Comparison of ENCODE assay signal across 20 cellular contexts in genomic region chr2:12755384-12755783, GRCh38. TPM values are rescaled to one million over a fixed set of nuclear protein-coding genes. Genes with fewer than 3 reads are reported as not detected.
DNase-seq lines count a peak whose midpoint lies in the region; ATAC-seq and TF ChIP-seq lines count a peak whose summit lies in the region.
"Had no signal": no experiment of that assay in that cellular context is flagged by ENCODE, and none has a peak within 500 bp of the region (broad histone marks: within the 10 kb centered on the region; RNA-seq: fewer than 3 reads in every experiment).

No MANE protein-coding gene starts in this region.

- peak overlapping the region; percentile 12; the same call in 1 of the 2 replicates for H2AFZ ChIP-seq in SK-N-SH (ENCODE audit: low read depth)
- no peak overlapping the region for H2AFZ ChIP-seq in parathyroid adenoma
- H2AFZ ChIP-seq in PC-9 = no peak overlapping the region
- H2AFZ ChIP-seq: GM23248 had no signal

- no TSS peak for BruUV-seq in PC-9 (replicated peaks; lab: Mats Ljungman, UMichigan)

- H3K27me3 ChIP-seq in BE2C (no peaks in the 10 kb centered on the region), SK-N-SH (ENCODE audit: insufficient read depth) (no peaks in the 10 kb centered on the region), endodermal cell (ENCODE audit: control insufficient read depth, insufficient read depth, low read length, poor library complexity, severe bottlenecking) (no peaks in the 10 kb centered on the region), parathyroid adenoma (ENCODE audit: control insufficient read depth, insufficient read depth, low read length) (no peaks in the 10 kb centered on the region), PC-9 (ENCODE audit: insufficient read depth, low read depth) (no peaks in the 10 kb centered on the region)

- no peak for TF ChIP-seq CTCF in BE2C (IDR thresholded peaks at IDR 0.05; ENCODE audit: low read depth, low read length)
- TF ChIP-seq CTCF in SK-N-SH (IDR thresholded peaks at IDR 0.05) = no peak
- no peak for TF ChIP-seq CTCF in endodermal cell (conservative IDR thresholded peaks at IDR 0.05)
- no peak for TF ChIP-seq CTCF in parathyroid adenoma (IDR thresholded peaks at IDR 0.05)
- no peak for TF ChIP-seq CTCF in PC-9 (conservative IDR thresholded peaks at IDR 0.05)

- H3K36me3 Mint-ChIP-seq in endodermal cell (ENCODE audit: low read depth) = no peaks in the 10 kb centered on the region
- H3K36me3 Mint-ChIP-seq: CD4-positive, alpha-beta memory T cell had no signal

- CTCF ChIA-PET in SK-N-SH (lab: Yijun Ruan, JAX) = interaction anchor here (0.8 to 3.5 kb wide), 9 partner anchors 9 to 251 kb away, joined by 3 to 18 read pairs (median 4); partner anchors contain the start of gene TRIB2
- CTCF ChIA-PET in PC-9 (lab: Charles Lee) = no interaction called here

- H3K4me3 ChIP-seq in BE2C (ENCODE audit: low read depth, low read length) = no peak overlapping the region
- no peak overlapping the region for H3K4me3 ChIP-seq in SK-N-SH (ENCODE audit: low read depth in 2 of 2, low read length in 1 of 2)
- no peak overlapping the region for H3K4me3 ChIP-seq in endodermal cell (ENCODE audit: low read length)
- H3K4me3 ChIP-seq in parathyroid adenoma (ENCODE audit: low read depth, low read length) = no peak overlapping the region
- no peak overlapping the region for H3K4me3 ChIP-seq in PC-9
- H3K4me3 ChIP-seq: A549, GM23248 had no signal

- H3K4me1 Mint-ChIP-seq in endodermal cell = peaks cover 1% of the 10 kb centered on the region

- WGBS in SK-N-SH (ENCODE audit: low lambda C conversion rate) = 31% methylated on average over 3 of the region's 3 CpGs
- 94 to 100% methylated on average over 3 of the region's 3 CpGs for WGBS in endodermal cell (ENCODE audit: insufficient coverage in 1 of 2, insufficient read length in 1 of 2), 2 experiments

- 0 out of 4 replicates have a peak, but pooled peaks of 1 of the 2 experiments have one; percentile 9 for TF ChIP-seq EP300 in SK-N-SH (IDR thresholded peaks at IDR 0.05; ENCODE audit: borderline replicate concordance in 1 of 2, low read depth in 1 of 2, low read length in 1 of 2)

- no peak overlapping the region for H3K4me3 Mint-ChIP-seq in endodermal cell
- H3K4me3 Mint-ChIP-seq: CD4-positive, alpha-beta memory T cell had no signal

- TF ChIP-seq RAD21 in SK-N-SH (IDR thresholded peaks at IDR 0.05; ENCODE audit: low read length) = no peak

- H3K27me3 Mint-ChIP-seq in endodermal cell (ENCODE audit: insufficient read depth) = no peaks in the 10 kb centered on the region

- intact Hi-C loops in PC-9 (cut with micrococcal nuclease; ENCODE audit: unreplicated experiment) = loop anchor here (5.0 kb wide), 1 partner anchor 62 kb away; no protein-coding TSS in a partner anchor

- H3K9ac ChIP-seq in SK-N-SH (no peak overlapping the region), endodermal cell (ENCODE audit: extremely low read depth, low read length, poor library complexity, severe bottlenecking) (no peak overlapping the region), parathyroid adenoma (no peak overlapping the region)
- H3K9ac ChIP-seq: GM23248 had no signal

- H3F3A ChIP-seq in SK-N-SH (replicated peaks; ENCODE audit: insufficient read depth) (no peaks in the 10 kb centered on the region), PC-9 (ENCODE audit: insufficient read depth, low read depth) (peaks cover 18% of the 10 kb centered on the region; the same call in 1 of the 2 replicates)

- H3K4me2 ChIP-seq in SK-N-SH (no peak overlapping the region), parathyroid adenoma (ENCODE audit: low read length) (peak overlapping the region; percentile 19), PC-9 (no peak overlapping the region)
- H3K4me2 ChIP-seq: A549 had no signal

- no peaks in the 10 kb centered on the region for H3K9me3 ChIP-seq in BE2C
- H3K9me3 ChIP-seq in SK-N-SH = no peaks in the 10 kb centered on the region
- no peaks in the 10 kb centered on the region for H3K9me3 ChIP-seq in endodermal cell (ENCODE audit: control insufficient read depth, low read length)
- no peaks in the 10 kb centered on the region for H3K9me3 ChIP-seq in parathyroid adenoma (ENCODE audit: control insufficient read depth, low read length)
- H3K9me3 ChIP-seq in PC-9 (ENCODE audit: insufficient read depth, low read depth) = 0 out of 2 replicates have a peak, but pooled peaks cover 1% of the 10 kb centered on the region
- H3K9me3 ChIP-seq: A549 had no signal

- H3K36me3 ChIP-seq in BE2C (no peaks in the 10 kb centered on the region), SK-N-SH (replicated peaks in 1 of 2; ENCODE audit: control insufficient read depth in 1 of 2, insufficient read depth in 2 of 2, low read length in 1 of 2) (no peaks in the 10 kb centered on the region), endodermal cell (ENCODE audit: control insufficient read depth, insufficient read depth, low read length) (no peaks in the 10 kb centered on the region), parathyroid adenoma (ENCODE audit: control insufficient read depth, insufficient read depth, low read length) (no peaks in the 10 kb centered on the region), PC-9 (ENCODE audit: low read depth) (no peaks in the 10 kb centered on the region)

- H3K27ac ChIP-seq in SK-N-SH (ENCODE audit: low read depth in 2 of 2, low read length in 1 of 2) (no peak overlapping the region), endodermal cell (ENCODE audit: low read depth, low read length) (no peak overlapping the region), parathyroid adenoma (no peak overlapping the region), PC-9 (no peak overlapping the region)
- H3K27ac ChIP-seq: A549, GM23248 had no signal

- POLR2A ChIA-PET in SK-N-SH (lab: Yijun Ruan, JAX) = interaction anchor here (0.9 to 1.0 kb wide), 2 partner anchors 14 to 19 kb away, joined by 3 read pairs; no protein-coding TSS in a partner anchor
- POLR2A ChIA-PET in PC-9 (lab: Charles Lee; ENCODE audit: unreplicated experiment) = no interaction called here

- H3K9me2 ChIP-seq in SK-N-SH = no peaks in the 10 kb centered on the region
- no peaks in the 10 kb centered on the region for H3K9me2 ChIP-seq in PC-9 (ENCODE audit: insufficient read depth)

- no peaks in the 10 kb centered on the region for H3K9me3 Mint-ChIP-seq in endodermal cell
- H3K9me3 Mint-ChIP-seq: CD4-positive, alpha-beta memory T cell had no signal

- H3K79me2 ChIP-seq in SK-N-SH (ENCODE audit: insufficient read depth) (no peaks in the 10 kb centered on the region), parathyroid adenoma (no peaks in the 10 kb centered on the region), PC-9 (ENCODE audit: low read depth) (no peaks in the 10 kb centered on the region)

- H4K20me1 ChIP-seq in SK-N-SH (ENCODE audit: insufficient read depth) = no peaks in the 10 kb centered on the region
- no peaks in the 10 kb centered on the region for H4K20me1 ChIP-seq in PC-9 (ENCODE audit: insufficient read depth)

- ATAC-seq in GM18502 (IDR thresholded peaks at IDR 0.05; ENCODE audit: poor library complexity, unreplicated experiment) = no peak
- ATAC-seq: A549 had no signal

- H3K27ac Mint-ChIP-seq in endodermal cell = no peak overlapping the region
- H3K27ac Mint-ChIP-seq: CD4-positive, alpha-beta memory T cell had no signal

- peak; percentile 56 for DNase-seq in BE2C
- no peak for DNase-seq in SK-N-SH
- peak; percentile 10 for DNase-seq in endodermal cell
- no peak for DNase-seq in stimulated activated CD4-positive, alpha-beta T cell treated with anti-CD3 and anti-CD28 coated beads, Interleukin-4, amount 100 ng/mL, for 1 hour
- DNase-seq in PC-9 = no peak
- DNase-seq: 8988T; ACHN; AML-193; C1 segment of cervical spinal cord; Calu3; CD4-positive, alpha-beta memory T cell; COR-L47; DMS53; DMS79 treated with DMSO at 0.1 percent for 48 hours; GF-D8; GM23248; HCEC 1CT had no signal

- H3K4me1 ChIP-seq in BE2C (peaks cover 28% of the 10 kb centered on the region), SK-N-SH (ENCODE audit: control insufficient read depth in 1 of 2, insufficient read depth in 2 of 2, low read depth in 1 of 2, low read length in 1 of 2) (peaks cover 8 to 15% of the 10 kb centered on the region in 2 experiments), endodermal cell (ENCODE audit: control insufficient read depth, insufficient read depth, low read length) (no peaks in the 10 kb centered on the region), parathyroid adenoma (no peaks in the 10 kb centered on the region), PC-9 (replicated peaks; ENCODE audit: insufficient read depth) (peaks cover 19% of the 10 kb centered on the region)
- H3K4me1 ChIP-seq: A549 had no signal

TF ChIP-seq in SK-N-SH, 30 proteins besides CTCF, POLR2A, EP300 and RAD21 (continues in another document):
- TF ChIP-seq GATA2 (CRISPR knock-in tag; IDR thresholded peaks at IDR 0.05) (peak; percentile 93), FOXJ3 (CRISPR knock-in tag; IDR thresholded peaks at IDR 0.05) (0 out of 2 replicates have a peak, but pooled peaks have one; percentile 42), ZBTB33 (IDR thresholded peaks at IDR 0.05; ENCODE audit: borderline replicate concordance, low read depth) (no peak)

RNA-seq across cellular contexts. Expression of gene TRIB2, which starts 38.6 kb away (rescaled TPM):
- 318 TPM for polyA plus RNA-seq in BE2C (2012; ENCODE audit: insufficient read depth, insufficient read length, low read depth)
- polyA plus RNA-seq in SK-N-SH (2012; rRNA removed) = 21.0 and 27.5 TPM in 2 replicates
- polyA plus RNA-seq in SK-N-SH (2012; cell fraction: cytosol; rRNA removed) = 23.5 and 23.8 TPM in 2 replicates
- polyA plus RNA-seq in SK-N-SH (2012; cell fraction: nucleus; rRNA removed) = 56.4 and 71.7 TPM in 2 replicates
- 10 to 100 TPM; 23.8 to 29.8 TPM for total RNA-seq in endodermal cell
- 91.6 TPM for polyA plus RNA-seq in endodermal cell (2013, experiment 1 of 2)
- polyA plus RNA-seq in endodermal cell (2013, experiment 2 of 2) = 87.1 TPM
- 18.9 and 20.2 TPM in 2 replicates for total RNA-seq in PC-9 (2021)

Comparison
In these comparisons a context has a peak if more than half of its experiments do, and no peak if none do; other contexts are left out.
1. DNase-seq: peak in BE2C (single experiment) and endodermal cell (single experiment); none in SK-N-SH (single experiment), stimulated activated CD4-positive, alpha-beta T cell treated with anti-CD3 and anti-CD28 coated beads, Interleukin-4, amount 100 ng/mL, for 1 hour (single experiment) and PC-9 (0 of 2).